ENCODE assay signal across 8 cellular contexts in genomic region chr19:44003461-44004134, GRCh38. TPM values are rescaled to one million over a fixed set of nuclear protein-coding genes. Genes with fewer than 3 reads are reported as not detected.
DNase-seq lines count a peak whose midpoint lies in the region; ATAC-seq and TF ChIP-seq lines count a peak whose summit lies in the region.

No MANE protein-coding gene starts in this region.

- H3K27me3 ChIP-seq in DOHH2 (ENCODE audit: control insufficient read depth, low read length), result no peaks in the 10 kb centered on the region

- TF ChIP-seq CTCF in DOHH2 (IDR thresholded peaks at IDR 0.05; ENCODE audit: low read depth, low read length, poor library complexity, severe bottlenecking) (no peak), NB4 (IDR thresholded peaks at IDR 0.05; ENCODE audit: low read depth, low read length) (no peak)

- peaks cover 29% of the 10 kb centered on the region for H3K9me3 ChIP-seq in DOHH2 (ENCODE audit: control insufficient read depth, insufficient read depth, low read length)

- H3K9me2 ChIP-seq in DOHH2 (replicated peaks; ENCODE audit: control insufficient read depth, low read length), result no peaks in the 10 kb centered on the region

- peaks cover 28 to 32% of the 10 kb centered on the region in 2 donors for H3K4me1 Mint-ChIP-seq in immature natural killer cell
- H3K4me1 Mint-ChIP-seq in stimulated activated memory B cell treated with anti-CD40 and anti-IgM and Interleukin-4, amounts not matched to agents 10 μg/mL and 1 μg/mL and 100 μg/mL, for 72 hours, result peaks cover 16% of the 10 kb centered on the region

- no peak for TF ChIP-seq POLR2A in NB4 (IDR thresholded peaks at IDR 0.05; ENCODE audit: extremely low read depth, insufficient read length)

- DNase-seq in NB4 (ENCODE audit: low read depth) (peak; percentile 66), astrocyte of the hippocampus (ENCODE audit: low read depth, low spot score) (peak; percentile 11), immature natural killer cell (no peak), NCI-H2196 treated with DMSO at 0.1 percent for 48 hours (lab: John Stamatoyannopoulos, UW; ENCODE audit: unreplicated experiment) (no peak)

- peaks cover 15% of the 10 kb centered on the region for H3K4me1 ChIP-seq in DOHH2 (ENCODE audit: control insufficient read depth, low read length)

- H3K27ac Mint-ChIP-seq in immature natural killer cell, result peak overlapping the region; percentile 95 to 99 (median 96)
- H3K27ac Mint-ChIP-seq in stimulated activated memory B cell treated with anti-CD40 and anti-IgM and Interleukin-4, amounts not matched to agents 10 μg/mL and 1 μg/mL and 100 μg/mL, for 72 hours, result peak overlapping the region; percentile 93

- H4K20me1 ChIP-seq in DOHH2 (ENCODE audit: control insufficient read depth, insufficient read depth, low read depth, low read length), result no peaks in the 10 kb centered on the region

- H3K4me3 Mint-ChIP-seq in immature natural killer cell, result peak overlapping the region; percentile 99 to 100 (median 100)
- peak overlapping the region; percentile 98 for H3K4me3 Mint-ChIP-seq in stimulated activated memory B cell treated with anti-CD40 and anti-IgM and Interleukin-4, amounts not matched to agents 10 μg/mL and 1 μg/mL and 100 μg/mL, for 72 hours

- peak overlapping the region; percentile 98 for H3K4me3 ChIP-seq in DOHH2 (ENCODE audit: low read length)
- peak overlapping the region; percentile 86 for H3K4me3 ChIP-seq in NB4 (ENCODE audit: low read depth, low read length)

- no peak overlapping the region for H3K27ac ChIP-seq in DOHH2 (ENCODE audit: low read depth, low read length)

- H3K4me2 ChIP-seq in DOHH2 (ENCODE audit: low read length), result peak overlapping the region; percentile 96

- H3F3A ChIP-seq in DOHH2 (ENCODE audit: control insufficient read depth, insufficient read depth), result no peaks in the 10 kb centered on the region

- ATAC-seq in GM21619 (IDR thresholded peaks at IDR 0.05; ENCODE audit: unreplicated experiment), result peak; percentile 25
- peak; percentile 67 for ATAC-seq in stimulated activated memory B cell treated with anti-CD40 and anti-IgM and Interleukin-4, amounts not matched to agents 10 μg/mL and 1 μg/mL and 100 μg/mL, for 72 hours
- ATAC-seq in GM21360 (IDR thresholded peaks at IDR 0.05; ENCODE audit: unreplicated experiment), result no peak

- no peaks in the 10 kb centered on the region for H3K79me2 ChIP-seq in DOHH2 (ENCODE audit: control insufficient read depth, low read length)

- peaks cover 13 to 30% (median 24%) of the 10 kb centered on the region in 6 donors for H3K9me3 Mint-ChIP-seq in immature natural killer cell
- peaks cover 18% of the 10 kb centered on the region for H3K9me3 Mint-ChIP-seq in stimulated activated memory B cell treated with anti-CD40 and anti-IgM and Interleukin-4, amounts not matched to agents 10 μg/mL and 1 μg/mL and 100 μg/mL, for 72 hours

- H3K36me3 ChIP-seq in DOHH2 (ENCODE audit: control insufficient read depth, low read length), result peaks cover 3% of the 10 kb centered on the region

- peaks cover 30% of the 10 kb centered on the region in 3 donors for H3K36me3 Mint-ChIP-seq in immature natural killer cell
- peaks cover 39% of the 10 kb centered on the region for H3K36me3 Mint-ChIP-seq in stimulated activated memory B cell treated with anti-CD40 and anti-IgM and Interleukin-4, amounts not matched to agents 10 μg/mL and 1 μg/mL and 100 μg/mL, for 72 hours

- peaks cover 3 to 6% (median 5%) of the 10 kb centered on the region in 3 donors for H3K27me3 Mint-ChIP-seq in immature natural killer cell (ENCODE audit: low read depth in 3 of 3)
- no peaks in the 10 kb centered on the region for H3K27me3 Mint-ChIP-seq in stimulated activated memory B cell treated with anti-CD40 and anti-IgM and Interleukin-4, amounts not matched to agents 10 μg/mL and 1 μg/mL and 100 μg/mL, for 72 hours

RNA-seq across cellular contexts. Expression of gene ZNF230, which starts 0.8 kb away (rescaled TPM):
- polyA plus RNA-seq in immature natural killer cell, result 1 to 10 TPM; 1.7 to 2.8 (median 2.5) TPM

RNA-seq across cellular contexts. Expression of gene ZNF155, which starts 19.6 kb away (rescaled TPM):
- polyA plus RNA-seq in immature natural killer cell, result 1 to 10 TPM; 2.1 to 3.0 (median 2.6) TPM

RNA-seq across cellular contexts. Expression of gene ZNF222, which starts 21.6 kb away (rescaled TPM):
- 1 to 10 TPM in 2 of 3 donors, not detected in 1; 2.3 to 3.4 TPM for polyA plus RNA-seq in immature natural killer cell

RNA-seq across cellular contexts. Expression of gene ZNF223, which starts 48.2 kb away (rescaled TPM):
- polyA plus RNA-seq in immature natural killer cell, result 1 to 10 TPM; 1.7 to 2.5 (median 2.3) TPM

RNA-seq across cellular contexts. Expression of gene ZNF221, which starts 52.6 kb away (rescaled TPM):
- 1 to 10 TPM in 1 of 3 donors, under 1 TPM in 1, not detected in 1; 0.67 to 3.0 TPM for polyA plus RNA-seq in immature natural killer cell

Comparison
In these comparisons a context has a peak if more than half of its experiments do, and no peak if none do; other contexts are left out.
1. DNase-seq: peak in NB4 (single experiment) and astrocyte of the hippocampus (single experiment); none in immature natural killer cell (0 of 3) and NCI-H2196 treated with DMSO at 0.1 percent for 48 hours (single experiment).